10 cellular contexts compared by ENCODE assay signal in the genomic region with DNA sequence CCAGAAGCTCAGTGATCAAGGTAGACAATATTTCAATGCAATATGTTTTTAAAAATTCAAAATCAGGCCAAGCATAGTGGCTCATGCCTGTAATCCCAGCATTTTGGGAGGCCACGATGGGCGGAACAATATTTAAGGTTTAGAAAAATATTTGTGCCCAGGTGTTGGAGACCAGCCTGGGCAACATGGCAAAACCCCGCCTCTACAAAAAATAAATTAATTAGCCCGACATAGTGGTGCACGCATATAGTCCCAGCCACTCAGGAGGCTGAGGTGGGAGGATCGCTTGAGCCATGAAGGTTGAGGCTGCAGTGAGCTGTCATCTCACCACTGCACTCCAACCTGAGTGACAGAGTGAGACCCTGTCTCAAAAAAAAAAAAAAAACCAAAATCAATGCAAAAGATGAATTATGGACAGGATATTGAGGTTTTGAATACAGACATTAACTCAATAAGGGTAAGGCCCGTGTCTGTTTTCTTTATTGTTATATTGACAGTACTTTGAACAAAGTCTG. TPM values are rescaled to one million over a fixed set of nuclear protein-coding genes. Genes with fewer than 3 reads are reported as not detected.
A peak's percentile ranks its signal among the peaks of the same experiment; 100 is the strongest.
DNase-seq lines count a peak whose midpoint lies in the region; ATAC-seq, FAIRE-seq and TF ChIP-seq lines count a peak whose summit lies in the region.
"Had no signal": no experiment of that assay in that cellular context is flagged by ENCODE, and none has a peak within 500 bp of the region (broad histone marks: within the 10 kb centered on the region; RNA-seq: fewer than 3 reads in every experiment).

No MANE protein-coding gene starts in this region.

- TF ChIP-seq EP300 in SK-N-SH (IDR thresholded peaks at IDR 0.05; ENCODE audit: borderline replicate concordance in 1 of 2, low read depth in 1 of 2, low read length in 1 of 2) = no peak

- H3K27ac Mint-ChIP-seq in activated naive CD4-positive, alpha-beta T cell treated with anti-CD3 and anti-CD28 coated beads, Interleukin-2, amount 50 U/mL, for 72 hours = peak overlapping the region; percentile 88 to 91

- H3K9ac ChIP-seq in SK-N-SH = no peak overlapping the region
- H3K9ac ChIP-seq in kidney (ENCODE audit: low read length in 2 of 2) = peak overlapping the region in 1 of 2 donors; percentile 86
- peak overlapping the region in 1 of 2 donors; percentile 86 for H3K9ac ChIP-seq in stomach smooth muscle (ENCODE audit: low read length in 2 of 2)

- peaks cover 10% of the 10 kb centered on the region for H3F3A ChIP-seq in SK-N-SH (replicated peaks; ENCODE audit: insufficient read depth)

- H3K4me1 ChIP-seq in SK-N-SH (ENCODE audit: control insufficient read depth in 1 of 2, insufficient read depth in 2 of 2, low read depth in 1 of 2, low read length in 1 of 2) (peaks cover 3 to 6% of the 10 kb centered on the region in 2 experiments; a peak in 3 of 4 replicates), kidney (ENCODE audit: control insufficient read depth in 1 of 2, insufficient read depth in 1 of 2, low read depth in 1 of 2, low read length in 2 of 2) (peaks cover 6 to 9% of the 10 kb centered on the region in 2 donors), stomach smooth muscle (ENCODE audit: control insufficient read depth, insufficient read depth, low read length) (peaks cover 11% of the 10 kb centered on the region)

- H3K36me3 ChIP-seq in SK-N-SH (replicated peaks in 1 of 2; ENCODE audit: control insufficient read depth in 1 of 2, insufficient read depth in 2 of 2, low read length in 1 of 2) (peaks cover under 1 to 15% of the 10 kb centered on the region in 2 experiments), kidney (ENCODE audit: control insufficient read depth in 1 of 2, insufficient read depth in 2 of 2, low read length in 2 of 2) (peaks cover 6 to 8% of the 10 kb centered on the region in 2 donors), stomach smooth muscle (ENCODE audit: control insufficient read depth in 2 of 2, insufficient read depth in 2 of 2, low read length in 2 of 2) (no peaks in the 10 kb centered on the region)

- no peaks in the 10 kb centered on the region for H4K20me1 ChIP-seq in SK-N-SH (ENCODE audit: insufficient read depth)

- DNase-seq in SK-N-SH (no peak), kidney (no peak), 8988T (no peak), NCI-H226 (no peak)
- DNase-seq in activated naive CD4-positive, alpha-beta T cell treated with anti-CD3 and anti-CD28 coated beads, Interleukin-2, amount 50 U/mL, for 72 hours (ENCODE audit: low spot score in 2 of 2) = no peak
- DNase-seq: activated CD4-positive, CD25-positive, alpha-beta regulatory T cell treated with anti-CD3 and anti-CD28 coated beads, Interleukin-2, amount 50 U/mL, for 72 hours had no signal

- peaks cover 17% of the 10 kb centered on the region for H3K79me2 ChIP-seq in SK-N-SH (ENCODE audit: insufficient read depth)

- H3K27ac ChIP-seq in SK-N-SH (ENCODE audit: low read depth in 2 of 2, low read length in 1 of 2) (peak overlapping the region in 1 of 2 experiments; percentile 85; a peak in 1 of 4 replicates), kidney (ENCODE audit: low read depth in 2 of 2, low read length in 2 of 2) (peak overlapping the region in 1 of 2 donors; percentile 98), stomach smooth muscle (ENCODE audit: low read length) (no peak overlapping the region)

- no peak for TF ChIP-seq CTCF in SK-N-SH (IDR thresholded peaks at IDR 0.05)
- no peak for TF ChIP-seq CTCF in kidney (IDR thresholded peaks at IDR 0.05; ENCODE audit: borderline replicate concordance, extremely low read depth, insufficient read depth)

- WGBS in SK-N-SH (ENCODE audit: low lambda C conversion rate) = 95% methylated on average over 7 of the region's 7 CpGs

- TF ChIP-seq RAD21 in SK-N-SH (IDR thresholded peaks at IDR 0.05; ENCODE audit: low read length) = no peak

- intact Hi-C loops in kidney (cut with DNase I) = no loop called here

- FAIRE-seq in kidney (lab: Jason Lieb, UNC) = no peak
- FAIRE-seq: A204.1 had no signal

- CTCF ChIA-PET in SK-N-SH (lab: Yijun Ruan, JAX) = interaction anchor here (0.7 to 1.7 kb wide), 2 partner anchors 24 to 737 kb away, joined by 3 to 6 read pairs; no protein-coding TSS in a partner anchor

- H3K9me2 ChIP-seq in SK-N-SH = no peaks in the 10 kb centered on the region

- peak overlapping the region; percentile 77; the same call in 1 of the 2 replicates for H3K4me2 ChIP-seq in SK-N-SH

- POLR2A ChIA-PET in SK-N-SH (lab: Yijun Ruan, JAX) = no interaction called here

- no peaks in the 10 kb centered on the region for H3K9me3 ChIP-seq in SK-N-SH
- H3K9me3 ChIP-seq in kidney (ENCODE audit: control insufficient read depth in 1 of 2, low read length in 2 of 2) = no peaks in the 10 kb centered on the region
- no peaks in the 10 kb centered on the region for H3K9me3 ChIP-seq in stomach smooth muscle (ENCODE audit: control insufficient read depth in 2 of 2, low read length in 2 of 2)

- peaks cover 23% of the 10 kb centered on the region in 2 donors for H3K36me3 Mint-ChIP-seq in activated naive CD4-positive, alpha-beta T cell treated with anti-CD3 and anti-CD28 coated beads, Interleukin-2, amount 50 U/mL, for 72 hours

- H3K27me3 ChIP-seq in SK-N-SH (ENCODE audit: insufficient read depth) (no peaks in the 10 kb centered on the region), stomach smooth muscle (ENCODE audit: control insufficient read depth in 1 of 2, insufficient read depth in 2 of 2, low read length in 2 of 2) (no peaks in the 10 kb centered on the region)

- peak overlapping the region; percentile 99 for H2AFZ ChIP-seq in SK-N-SH (ENCODE audit: low read depth)

- H3K4me3 ChIP-seq in SK-N-SH (ENCODE audit: low read depth in 2 of 2, low read length in 1 of 2) (peak overlapping the region in 1 of 2 experiments; percentile 72; a peak in 1 of 4 replicates), kidney (ENCODE audit: low read length in 2 of 2) (peak overlapping the region; percentile 78 to 89), stomach smooth muscle (ENCODE audit: low read length in 2 of 2) (peak overlapping the region; percentile 79 to 93)

- peaks cover 7% of the 10 kb centered on the region in 2 donors for H3K9me3 Mint-ChIP-seq in activated naive CD4-positive, alpha-beta T cell treated with anti-CD3 and anti-CD28 coated beads, Interleukin-2, amount 50 U/mL, for 72 hours

- ATAC-seq in SK-N-SH treated with all-trans-retinoic acid at 6 μM for 48 hours (no peak), HG03139 (IDR thresholded peaks at IDR 0.05; ENCODE audit: unreplicated experiment) (no peak)
- no peak for ATAC-seq in activated naive CD4-positive, alpha-beta T cell treated with anti-CD3 and anti-CD28 coated beads, Interleukin-2, amount 50 U/mL, for 72 hours

TF ChIP-seq in SK-N-SH, 30 proteins besides CTCF, POLR2A, EP300 and RAD21 (continues in another document):
- TF ChIP-seq FOXM1 (IDR thresholded peaks at IDR 0.05; ENCODE audit: low read depth) (no peak), EZH2phosphoT487 (IDR thresholded peaks at IDR 0.05; ENCODE audit: borderline replicate concordance, low read depth) (no peak), CHD2 (IDR thresholded peaks at IDR 0.05; ENCODE audit: low read length, partially characterized antibody) (no peak), RCOR1 (IDR thresholded peaks at IDR 0.05; ENCODE audit: low read length) (no peak)

TF ChIP-seq in SK-N-SH treated with all-trans-retinoic acid at 6 μM for 48 hours, 23 proteins besides CTCF, POLR2A, EP300 and RAD21:
- TF ChIP-seq SNAI2 (CRISPR knock-in tag; IDR thresholded peaks at IDR 0.05) = no peak

RNA-seq across cellular contexts. Expression of a gene that starts 0.9 kb away (rescaled TPM):
- 2.7 and 3.6 TPM in 2 replicates for polyA plus RNA-seq in SK-N-SH (2012; rRNA removed)
- 4.6 and 4.8 TPM in 2 replicates for polyA plus RNA-seq in SK-N-SH (2012; cell fraction: cytosol; rRNA removed)
- polyA plus RNA-seq in SK-N-SH (2012; cell fraction: nucleus; rRNA removed) = 1.2 and 2.3 TPM in 2 replicates
- 10 to 100 TPM in 1 of 2 donors, 1 to 10 TPM in 1; 3.1 to 10.9 TPM for total RNA-seq in activated naive CD4-positive, alpha-beta T cell treated with anti-CD3 and anti-CD28 coated beads, Interleukin-2, amount 50 U/mL, for 72 hours
- 23.3 TPM for total RNA-seq in kidney
- polyA plus RNA-seq in kidney (ENCODE audit: insufficient read depth, low read depth, low replicate concordance) = 11.0 TPM

RNA-seq across cellular contexts. Expression of a gene that starts 21.0 kb away (rescaled TPM):
- polyA plus RNA-seq in SK-N-SH (2012; rRNA removed) (4.4 and 5.7 TPM in 2 replicates), kidney (ENCODE audit: insufficient read depth, low read depth, low replicate concordance) (40.9 TPM)
- polyA plus RNA-seq in SK-N-SH (2012; cell fraction: cytosol; rRNA removed) = 6.1 and 7.6 TPM in 2 replicates
- 2.0 and 4.2 TPM in 2 replicates for polyA plus RNA-seq in SK-N-SH (2012; cell fraction: nucleus; rRNA removed)
- 1 to 10 TPM; 1.6 to 9.0 TPM for total RNA-seq in activated naive CD4-positive, alpha-beta T cell treated with anti-CD3 and anti-CD28 coated beads, Interleukin-2, amount 50 U/mL, for 72 hours
- total RNA-seq in kidney = 16.9 TPM

RNA-seq across cellular contexts. Expression of a gene that starts 35.6 kb away (rescaled TPM):
- polyA plus RNA-seq in SK-N-SH (2012; rRNA removed) (0.03 TPM in 1 of 2 replicates, not detected in the other), kidney (ENCODE audit: insufficient read depth, low read depth, low replicate concordance) (not detected)
- polyA plus RNA-seq in SK-N-SH (2012; cell fraction: cytosol; rRNA removed) = 0.01 TPM in 1 of 2 replicates, not detected in the other
- polyA plus RNA-seq in SK-N-SH (2012; cell fraction: nucleus; rRNA removed) = not detected in 2 replicates
- total RNA-seq in activated naive CD4-positive, alpha-beta T cell treated with anti-CD3 and anti-CD28 coated beads, Interleukin-2, amount 50 U/mL, for 72 hours = not detected
- total RNA-seq in kidney = not detected
